ENCODE assay signal across 8 cellular contexts in genomic region chr19:8592231-8593009, GRCh38. TPM values are rescaled to one million over a fixed set of nuclear protein-coding genes. Genes with fewer than 3 reads are reported as not detected.
DNase-seq lines count a peak whose midpoint lies in the region; TF ChIP-seq lines count a peak whose summit lies in the region.

No MANE protein-coding gene starts in this region.

- H3K27me3 ChIP-seq in BE2C (no peaks in the 10 kb centered on the region), mesenchymal stem cell (ENCODE audit: control insufficient read depth in 1 of 2, insufficient read depth in 1 of 2, low read length in 2 of 2) (peaks cover 0 to 17% of the 10 kb centered on the region in 2 experiments)

- in situ Hi-C loops in GM13977 (cut with MboI; ENCODE audit: low pct_unique_long_range_greater_than_20kb, low sequenced_read_pairs, unreplicated experiment): no loop called here

- no peak overlapping the region for H3K14ac ChIP-seq in mesenchymal stem cell (ENCODE audit: low read length in 2 of 2)

- H3K79me1 ChIP-seq in mesenchymal stem cell (replicated peaks; ENCODE audit: low read length, poor library complexity, severe bottlenecking): no peaks in the 10 kb centered on the region

- H2BK15ac ChIP-seq in mesenchymal stem cell (ENCODE audit: low read depth, poor library complexity, severe bottlenecking): no peak overlapping the region

- TF ChIP-seq CTCF in BE2C (IDR thresholded peaks at IDR 0.05; ENCODE audit: low read depth, low read length) (no peak), endothelial cell (IDR thresholded peaks at IDR 0.05; ENCODE audit: unreplicated experiment) (no peak), GM10266 (IDR thresholded peaks at IDR 0.05; ENCODE audit: control insufficient read depth, insufficient read depth, low read depth, missing control alignments) (no peak), GM13977 (IDR thresholded peaks at IDR 0.05; ENCODE audit: extremely low read depth, insufficient read depth, missing control alignments) (no peak)

- no peak overlapping the region for H3K23ac ChIP-seq in mesenchymal stem cell (ENCODE audit: low read length in 2 of 2)

- no peak overlapping the region for H4K8ac ChIP-seq in mesenchymal stem cell (ENCODE audit: low read length)

- peak overlapping the region; percentile 52 for H3K9ac ChIP-seq in mesenchymal stem cell (ENCODE audit: low read length)

- H3K27ac Mint-ChIP-seq in endothelial cell (ENCODE audit: unreplicated experiment): peak overlapping the region; percentile 70

- H2BK5ac ChIP-seq in mesenchymal stem cell (ENCODE audit: low read depth, low read length, poor library complexity, severe bottlenecking): no peak overlapping the region

- DNase-seq in BE2C: peak; percentile 91
- peak; percentile 95 for DNase-seq in NAMALWA (ENCODE audit: low spot score)
- DNase-seq in activated CD8-positive, alpha-beta memory T cell treated with anti-CD3 and anti-CD28 coated beads, Interleukin-2, amount 50 U/mL, for 1 hour (ENCODE audit: extremely low read depth): peak; percentile 94
- DNase-seq in endothelial cell (ENCODE audit: low spot score): peak; percentile 99
- DNase-seq in mesenchymal stem cell: peak; percentile 94
- peak; percentile 92 to 95 (median 92) for DNase-seq in stimulated activated CD4-positive, alpha-beta T cell treated with anti-CD3 and anti-CD28 coated beads, TNF-alpha, amount 100 ng/mL, for 24 hours (ENCODE audit: low read depth in 3 of 3)
- DNase-seq in GM10266 (ENCODE audit: extremely low spot score): no peak
- no peak for DNase-seq in GM13977 (ENCODE audit: low spot score)

- H2AFZ ChIP-seq in mesenchymal stem cell (ENCODE audit: low read depth, low read length): peak overlapping the region; percentile 44

- H2BK12ac ChIP-seq in mesenchymal stem cell (ENCODE audit: low read length in 2 of 2): no peak overlapping the region

- peak overlapping the region; percentile 80 for H3K4me2 ChIP-seq in mesenchymal stem cell (ENCODE audit: low read length, poor library complexity, severe bottlenecking)

- H4K91ac ChIP-seq in mesenchymal stem cell (ENCODE audit: low read length): peak overlapping the region; percentile 18

- peak overlapping the region; percentile 86 for H3K4me3 Mint-ChIP-seq in endothelial cell (ENCODE audit: unreplicated experiment)

- H3K9me3 ChIP-seq in BE2C: no peaks in the 10 kb centered on the region
- no peaks in the 10 kb centered on the region for H3K9me3 ChIP-seq in mesenchymal stem cell (ENCODE audit: control insufficient read depth, low read length)

- H3K27ac ChIP-seq in mesenchymal stem cell (ENCODE audit: low read length, poor library complexity, severe bottlenecking): no peak overlapping the region

- H3K4ac ChIP-seq in mesenchymal stem cell (ENCODE audit: low read depth in 1 of 2, low read length in 2 of 2): no peak overlapping the region

- 2% methylated on average over 54 of the region's 55 CpGs for WGBS in mesenchymal stem cell

- H3K36me3 Mint-ChIP-seq in endothelial cell (ENCODE audit: low read depth, unreplicated experiment): peaks cover 32% of the 10 kb centered on the region

- H3K36me3 ChIP-seq in BE2C (no peaks in the 10 kb centered on the region), mesenchymal stem cell (ENCODE audit: control insufficient read depth in 1 of 2, insufficient read depth in 2 of 2, low read depth in 1 of 2, low read length in 2 of 2) (peaks cover 0 to 16% of the 10 kb centered on the region in 2 experiments)

- H3K27me3 Mint-ChIP-seq in endothelial cell (ENCODE audit: unreplicated experiment): peaks cover 19% of the 10 kb centered on the region

- H3K18ac ChIP-seq in mesenchymal stem cell (ENCODE audit: low read depth in 1 of 2, low read length in 2 of 2): peak overlapping the region in 1 of 2 experiments; percentile 59

- H3K4me3 ChIP-seq in BE2C (ENCODE audit: low read depth, low read length): peak overlapping the region; percentile 11; the same call in 1 of the 2 replicates
- H3K4me3 ChIP-seq in mesenchymal stem cell (ENCODE audit: insufficient read depth in 1 of 2, low read depth in 1 of 2, low read length in 2 of 2): peak overlapping the region; percentile 40 to 68

- no peak overlapping the region for H2BK120ac ChIP-seq in mesenchymal stem cell (ENCODE audit: low read depth, low read length)

- no peak overlapping the region for H2AK5ac ChIP-seq in mesenchymal stem cell (ENCODE audit: low read length, severe bottlenecking)

- H3K4me1 ChIP-seq in BE2C: no peaks in the 10 kb centered on the region
- H3K4me1 ChIP-seq in mesenchymal stem cell (ENCODE audit: control insufficient read depth, insufficient read depth, low read depth, low read length): peaks cover 14% of the 10 kb centered on the region

- peaks cover 8% of the 10 kb centered on the region for H3K9me3 Mint-ChIP-seq in endothelial cell (ENCODE audit: unreplicated experiment)

- H3K4me1 Mint-ChIP-seq in endothelial cell (ENCODE audit: unreplicated experiment): peaks cover 16% of the 10 kb centered on the region

RNA-seq across cellular contexts. Expression of gene MYO1F, which starts 15.2 kb away (rescaled TPM):
- not detected for polyA plus RNA-seq in BE2C (2012; ENCODE audit: insufficient read depth, insufficient read length, low read depth)
- 3.2 TPM for total RNA-seq in endothelial cell (ENCODE audit: unreplicated experiment)
- 0.41 TPM for polyA plus RNA-seq in mesenchymal stem cell (2013, experiment 1 of 2)
- 0.27 TPM for polyA plus RNA-seq in mesenchymal stem cell (2013, experiment 2 of 2)

RNA-seq across cellular contexts. Expression of gene ADAMTS10, which starts 18.1 kb away (rescaled TPM):
- 1.4 TPM for polyA plus RNA-seq in BE2C (2012; ENCODE audit: insufficient read depth, insufficient read length, low read depth)
- total RNA-seq in endothelial cell (ENCODE audit: unreplicated experiment): 58.7 TPM
- polyA plus RNA-seq in mesenchymal stem cell (2013, experiment 1 of 2): 7.4 TPM
- polyA plus RNA-seq in mesenchymal stem cell (2013, experiment 2 of 2): 7.7 TPM

RNA-seq across cellular contexts. Expression of gene NFILZ, which starts 38.0 kb away (rescaled TPM):
- not detected for polyA plus RNA-seq in BE2C (2012; ENCODE audit: insufficient read depth, insufficient read length, low read depth)
- total RNA-seq in endothelial cell (ENCODE audit: unreplicated experiment): not detected
- polyA plus RNA-seq in mesenchymal stem cell (2013, experiment 1 of 2): not detected
- not detected for polyA plus RNA-seq in mesenchymal stem cell (2013, experiment 2 of 2)

Comparison
In these comparisons a context has a peak if more than half of its experiments do, and no peak if none do; other contexts are left out.
1. DNase-seq: peak in BE2C (single experiment), NAMALWA (single experiment), activated CD8-positive, alpha-beta memory T cell treated with anti-CD3 and anti-CD28 coated beads, Interleukin-2, amount 50 U/mL, for 1 hour (single experiment), endothelial cell (single experiment), mesenchymal stem cell (single experiment) and stimulated activated CD4-positive, alpha-beta T cell treated with anti-CD3 and anti-CD28 coated beads, TNF-alpha, amount 100 ng/mL, for 24 hours (3 of 3); none in GM10266 (single experiment) and GM13977 (single experiment).